In genomic region chr2:3198119-3198518, GRCh38 we compare ENCODE assay signal across 11 cellular contexts.
DNase-seq lines count a peak whose midpoint lies in the region; ATAC-seq and TF ChIP-seq lines count a peak whose summit lies in the region.
"Had no signal": no experiment of that assay in that cellular context is flagged by ENCODE, and none has a peak within 500 bp of the region (broad histone marks: within the 10 kb centered on the region; RNA-seq: fewer than 3 reads in every experiment).

No MANE protein-coding gene starts in this region.

- H3K4me3 ChIP-seq in OCI-LY3 (ENCODE audit: low read length) (no peak overlapping the region), aorta (ENCODE audit: low read length in 2 of 2) (no peak overlapping the region), suprapubic skin (no peak overlapping the region)
- H3K4me3 ChIP-seq: hepatocyte, prostate gland had no signal

- H3K4me1 ChIP-seq in OCI-LY3 (ENCODE audit: low read length) (no peaks in the 10 kb centered on the region), aorta (ENCODE audit: control insufficient read depth in 1 of 2, insufficient read depth in 2 of 2, low read length in 2 of 2) (no peaks in the 10 kb centered on the region), suprapubic skin (no peaks in the 10 kb centered on the region)
- H3K4me1 ChIP-seq: prostate gland had no signal

- H2AFZ ChIP-seq in OCI-LY3 (ENCODE audit: low read depth, low read length) = no peak overlapping the region
- H2AFZ ChIP-seq: hepatocyte had no signal

- no peaks in the 10 kb centered on the region for H3K79me2 ChIP-seq in OCI-LY3 (ENCODE audit: low read length)
- H3K79me2 ChIP-seq: hepatocyte had no signal

- H3K27ac ChIP-seq in OCI-LY3 (ENCODE audit: low read length) (no peak overlapping the region), aorta (ENCODE audit: low read depth in 1 of 2, low read length in 2 of 2) (no peak overlapping the region), suprapubic skin (no peak overlapping the region)
- H3K27ac ChIP-seq: hepatocyte, prostate gland had no signal

- peak; percentile 7 for DNase-seq in COLO668 (lab: John Stamatoyannopoulos, UW; ENCODE audit: unreplicated experiment)
- peak; percentile 26 for DNase-seq in globus pallidus (ENCODE audit: low spot score)
- DNase-seq in T-helper 9 cell = no peak
- no peak for DNase-seq in aorta
- no peak for DNase-seq in suprapubic skin (ENCODE audit: low spot score in 2 of 2)
- DNase-seq: stimulated activated naive CD4-positive, alpha-beta T cell treated with Interleukin-2 at 50 U/mL for 16 hours had no signal

- 94 to 97% methylated on average over 11 of the region's 11 CpGs for WGBS in aorta, 2 donors
- 99% methylated on average over 10 of the region's 11 CpGs for WGBS in suprapubic skin

- H3K4me2 ChIP-seq in OCI-LY3 (ENCODE audit: low read length) = no peak overlapping the region
- H3K4me2 ChIP-seq: hepatocyte had no signal

- H3K27me3 ChIP-seq in OCI-LY3 (ENCODE audit: low read depth, low read length) (no peaks in the 10 kb centered on the region), aorta (ENCODE audit: control insufficient read depth in 1 of 2, insufficient read depth in 2 of 2, low read length in 1 of 2) (no peaks in the 10 kb centered on the region), suprapubic skin (no peaks in the 10 kb centered on the region)
- H3K27me3 ChIP-seq: hepatocyte had no signal

- H3K36me3 ChIP-seq in OCI-LY3 (replicated peaks; ENCODE audit: low read depth, low read length) = no peaks in the 10 kb centered on the region
- peaks cover 0 to 7% of the 10 kb centered on the region in 2 donors for H3K36me3 ChIP-seq in aorta (ENCODE audit: control insufficient read depth in 1 of 2, insufficient read depth in 2 of 2, low read length in 1 of 2)
- peaks cover 18% of the 10 kb centered on the region for H3K36me3 ChIP-seq in suprapubic skin
- H3K36me3 ChIP-seq: prostate gland had no signal

- peak; percentile 74 for ATAC-seq in GM18868 (IDR thresholded peaks at IDR 0.05; ENCODE audit: unreplicated experiment)
- no peak for ATAC-seq in aorta (ENCODE audit: low FRiP score)
- no peak for ATAC-seq in GM18870 (IDR thresholded peaks at IDR 0.05; ENCODE audit: unreplicated experiment)

- intact Hi-C loops in aorta (cut with DNase I) = no loop called here

- TF ChIP-seq CTCF in OCI-LY3 (IDR thresholded peaks at IDR 0.05; ENCODE audit: low read depth, low read length) (peak; percentile 14; the same call in 1 of the 2 replicates), suprapubic skin (IDR thresholded peaks at IDR 0.05) (no peak)

- H3K9me3 ChIP-seq in OCI-LY3 (ENCODE audit: insufficient read depth, low read length) (no peaks in the 10 kb centered on the region), aorta (ENCODE audit: control insufficient read depth, low read length) (no peaks in the 10 kb centered on the region), suprapubic skin (no peaks in the 10 kb centered on the region)
- H3K9me3 ChIP-seq: prostate gland had no signal

- TF ChIP-seq POLR2A in suprapubic skin (IDR thresholded peaks at IDR 0.05) = no peak

- no peak for TF ChIP-seq EP300 in suprapubic skin (IDR thresholded peaks at IDR 0.05)

- H4K20me1 ChIP-seq in OCI-LY3 (ENCODE audit: insufficient read depth, low read length) = 0 out of 2 replicates have a peak, but pooled peaks cover 3% of the 10 kb centered on the region

- H3K9ac ChIP-seq in OCI-LY3 (ENCODE audit: low read length) = no peak overlapping the region

Comparison
In these comparisons a context has a peak if more than half of its experiments do, and no peak if none do; other contexts are left out.
1. DNase-seq: peak in COLO668 (single experiment) and globus pallidus (single experiment); none in T-helper 9 cell (single experiment), aorta (0 of 2) and suprapubic skin (0 of 2).